8 cellular contexts compared by ENCODE assay signal in genomic region chr5:154196955-154197652, GRCh38. TPM values are rescaled to one million over a fixed set of nuclear protein-coding genes. Genes with fewer than 3 reads are reported as not detected.
A peak's percentile ranks its signal among the peaks of the same experiment; 100 is the strongest.
DNase-seq lines count a peak whose midpoint lies in the region; ATAC-seq and TF ChIP-seq lines count a peak whose summit lies in the region.

No MANE protein-coding gene starts in this region.

- H2AFZ ChIP-seq in PC-9 (no peak overlapping the region), parathyroid adenoma (peak overlapping the region; percentile 9)

- peaks cover 49% of the 10 kb centered on the region for H3F3A ChIP-seq in PC-9 (ENCODE audit: insufficient read depth, low read depth)

- peaks cover 5% of the 10 kb centered on the region; the same call in 1 of the 2 replicates for H4K20me1 ChIP-seq in PC-9 (ENCODE audit: insufficient read depth)

- no peak overlapping the region for H3K9ac ChIP-seq in parathyroid adenoma

- peak overlapping the region; percentile 61 for H3K4me2 ChIP-seq in PC-9
- no peak overlapping the region for H3K4me2 ChIP-seq in parathyroid adenoma (ENCODE audit: low read length)

- DNase-seq in AG08396 (ENCODE audit: low spot score) (peak; percentile 27), GM10248 (ENCODE audit: extremely low spot score) (no peak), PC-9 (peak in 1 of 2 experiments; percentile 50), epithelial cell of proximal tubule (ENCODE audit: low read depth) (no peak), NCI-H2081 (lab: John Stamatoyannopoulos, UW) (no peak), T1000 (lab: John Stamatoyannopoulos, UW) (no peak)

- no peaks in the 10 kb centered on the region for H3K9me2 ChIP-seq in PC-9 (ENCODE audit: insufficient read depth)

- H3K36me3 ChIP-seq in PC-9 (ENCODE audit: low read depth) = peaks cover 17% of the 10 kb centered on the region; the same call in 1 of the 2 replicates
- H3K36me3 ChIP-seq in parathyroid adenoma (ENCODE audit: control insufficient read depth, insufficient read depth, low read length) = no peaks in the 10 kb centered on the region

- H3K27ac ChIP-seq in PC-9 = peak overlapping the region; percentile 66
- no peak overlapping the region for H3K27ac ChIP-seq in parathyroid adenoma

- H3K79me2 ChIP-seq in PC-9 (ENCODE audit: low read depth) (peaks cover 80% of the 10 kb centered on the region), parathyroid adenoma (peaks cover 14% of the 10 kb centered on the region)

- TF ChIP-seq CTCF in GM10248 (IDR thresholded peaks at IDR 0.05; ENCODE audit: control extremely low read depth, extremely low read depth, low read depth, missing control alignments) = peak; percentile 35
- TF ChIP-seq CTCF in PC-9 (conservative IDR thresholded peaks at IDR 0.05) = peak; percentile 46; the same call in 1 of the 2 replicates
- TF ChIP-seq CTCF in epithelial cell of proximal tubule (conservative IDR thresholded peaks at IDR 0.05; ENCODE audit: low read depth, low read length) = peak; percentile 65
- peak; percentile 16 for TF ChIP-seq CTCF in parathyroid adenoma (IDR thresholded peaks at IDR 0.05)

- H3K4me3 ChIP-seq in PC-9 = peak overlapping the region; percentile 0; the same call in 1 of the 2 replicates
- no peak overlapping the region for H3K4me3 ChIP-seq in epithelial cell of proximal tubule (ENCODE audit: low read depth, low read length)
- H3K4me3 ChIP-seq in parathyroid adenoma (ENCODE audit: low read depth, low read length) = no peak overlapping the region

- H3K27me3 ChIP-seq in PC-9 (ENCODE audit: insufficient read depth, low read depth) (no peaks in the 10 kb centered on the region), parathyroid adenoma (ENCODE audit: control insufficient read depth, insufficient read depth, low read length) (no peaks in the 10 kb centered on the region)

- H3K9me3 ChIP-seq in PC-9 (ENCODE audit: insufficient read depth, low read depth) = no peaks in the 10 kb centered on the region
- H3K9me3 ChIP-seq in parathyroid adenoma (ENCODE audit: control insufficient read depth, low read length) = no peaks in the 10 kb centered on the region

- CTCF ChIA-PET in GM10248 (lab: Yijun Ruan, JAX) (interaction anchor here (0.7 to 2.6 kb wide), 22 partner anchors 9 to 222 kb away, joined by 3 to 18 read pairs (median 4); no protein-coding TSS in a partner anchor), PC-9 (lab: Charles Lee) (interaction anchor here (0.6 to 1.3 kb wide), 6 partner anchors 8 to 125 kb away, joined by 3 to 7 read pairs (median 4); no protein-coding TSS in a partner anchor)

- no TSS peak for BruUV-seq in PC-9 (replicated peaks; lab: Mats Ljungman, UMichigan)

- no peak for ATAC-seq in GM19395 (IDR thresholded peaks at IDR 0.05; ENCODE audit: unreplicated experiment)

- intact Hi-C loops in PC-9 (cut with micrococcal nuclease; ENCODE audit: unreplicated experiment) = loop anchor here (10.0 kb wide), 1 partner anchor 418 kb away; no protein-coding TSS in a partner anchor

- POLR2A ChIA-PET in GM10248 (lab: Yijun Ruan, JAX) (interaction anchor here (0.8 kb wide), 1 partner anchor 16 kb away, joined by 3 read pairs; no protein-coding TSS in a partner anchor), PC-9 (lab: Charles Lee; ENCODE audit: unreplicated experiment) (interaction anchor here (0.6 kb wide), 1 partner anchor 105 kb away, joined by 5 read pairs; no protein-coding TSS in a partner anchor)

- H3K4me1 ChIP-seq in PC-9 (replicated peaks; ENCODE audit: insufficient read depth) = peaks cover 77% of the 10 kb centered on the region
- H3K4me1 ChIP-seq in parathyroid adenoma = peaks cover 13% of the 10 kb centered on the region

RNA-seq across cellular contexts. Expression of gene GALNT10, which starts 6.6 kb away (rescaled TPM):
- total RNA-seq in PC-9 (2021) (74.0 and 101 TPM in 2 replicates), epithelial cell of proximal tubule (23.5 and 45.1 TPM in 2 replicates)
